Comparison of ENCODE assay signal across 1 cellular context in genomic region chr4:173370477-173371291, GRCh38.
TF ChIP-seq lines count a peak whose summit lies in the region.

SAP30 (plus strand) TSS chr4:173370954; CDS start chr4:173371183, 229 bp downstream.

TF ChIP-seq in K562, 482 proteins besides CTCF, POLR2A, EP300 and RAD21 (continued from another document and continues in another):
- TF ChIP-seq HMGXB4 (CRISPR knock-in tag; IDR thresholded peaks at IDR 0.05), result no peak
- TF ChIP-seq SRSF9 (IDR thresholded peaks at IDR 0.05; ENCODE audit: borderline replicate concordance, low read depth, low read length), result no peak
- no peak for TF ChIP-seq NR2C1 (IDR thresholded peaks at IDR 0.05)
- TF ChIP-seq NR2C1 (tag; IDR thresholded peaks at IDR 0.05), result peak; percentile 59; the same call in 1 of the 2 replicates
- TF ChIP-seq PYGO2 (tag; IDR thresholded peaks at IDR 0.05), result no peak
- TF ChIP-seq NBN (IDR thresholded peaks at IDR 0.05; ENCODE audit: low read depth), result no peak
- TF ChIP-seq FOXP1 (CRISPR knock-in tag; IDR thresholded peaks at IDR 0.05), result peak; percentile 85; the same call in 1 of the 2 replicates
- peak; percentile 39; the same call in 1 of the 2 replicates for TF ChIP-seq MIER1 (IDR thresholded peaks at IDR 0.05; ENCODE audit: low read depth)
- TF ChIP-seq ZNF77 (CRISPR knock-in tag; IDR thresholded peaks at IDR 0.05), result no peak
- no peak for TF ChIP-seq PHF21A (IDR thresholded peaks at IDR 0.05; ENCODE audit: borderline replicate concordance, low read depth)
- no peak for TF ChIP-seq TRIM25 (IDR thresholded peaks at IDR 0.05; ENCODE audit: borderline replicate concordance)
- TF ChIP-seq ZNF778 (CRISPR knock-in tag; IDR thresholded peaks at IDR 0.05), result no peak
- TF ChIP-seq MAZ (CRISPR knock-in tag; conservative IDR thresholded peaks at IDR 0.05 in 1 of 2, IDR thresholded peaks at IDR 0.05 in 1 of 2), result peak; percentile 51 to 52; a peak in 3 of 4 replicates
- TF ChIP-seq FOXA3 (CRISPR knock-in tag; conservative IDR thresholded peaks at IDR 0.05 in 1 of 2, IDR thresholded peaks at IDR 0.05 in 1 of 2), result no peak
- TF ChIP-seq DACH1 (IDR thresholded peaks at IDR 0.05; ENCODE audit: partially characterized antibody), result no peak
- peak; percentile 100 for TF ChIP-seq ZNF384 (IDR thresholded peaks at IDR 0.05; ENCODE audit: low read depth, low read length)
- no peak for TF ChIP-seq ZNF518B (CRISPR knock-in tag; IDR thresholded peaks at IDR 0.05)
- TF ChIP-seq MXD1 (CRISPR knock-in tag; IDR thresholded peaks at IDR 0.05; ENCODE audit: borderline replicate concordance, poor library complexity, severe bottlenecking), result peak; percentile 20
- peak; percentile 94 for TF ChIP-seq NKRF (IDR thresholded peaks at IDR 0.05; ENCODE audit: borderline replicate concordance)
- TF ChIP-seq HMBOX1 (IDR thresholded peaks at IDR 0.05), result no peak
- TF ChIP-seq FOXJ2 (tag; IDR thresholded peaks at IDR 0.05), result 0 out of 2 replicates have a peak, but pooled peaks have one; percentile 47
- TF ChIP-seq NR4A1 (CRISPR knock-in tag; IDR thresholded peaks at IDR 0.05), result no peak
- no peak for TF ChIP-seq NR4A1 (tag; IDR thresholded peaks at IDR 0.05)
- peak; percentile 43; the same call in 1 of the 2 replicates for TF ChIP-seq XRCC5 (IDR thresholded peaks at IDR 0.05; ENCODE audit: low read depth, low read length)
- TF ChIP-seq CXXC5 (CRISPR knock-in tag; IDR thresholded peaks at IDR 0.05), result peak; percentile 73
- TF ChIP-seq L3MBTL2 (IDR thresholded peaks at IDR 0.05), result peak; percentile 63
- TF ChIP-seq E2F1 (CRISPR knock-in tag; IDR thresholded peaks at IDR 0.05), result no peak
- TF ChIP-seq LCOR (CRISPR knock-in tag; IDR thresholded peaks at IDR 0.05), result no peak
- no peak for TF ChIP-seq NCOA2 (IDR thresholded peaks at IDR 0.05; ENCODE audit: partially characterized antibody in 2 of 2)
- no peak for TF ChIP-seq SOX6 (IDR thresholded peaks at IDR 0.05)
- no peak for TF ChIP-seq GTF2F1 (IDR thresholded peaks at IDR 0.05; ENCODE audit: low read depth, low read length)
- peak; percentile 85 for TF ChIP-seq USF1 (CRISPR knock-in tag; IDR thresholded peaks at IDR 0.05)
- no peak for TF ChIP-seq ARID3B (CRISPR knock-in tag; IDR thresholded peaks at IDR 0.05; ENCODE audit: borderline replicate concordance)
- TF ChIP-seq TAL1 (IDR thresholded peaks at IDR 0.05), result no peak
- TF ChIP-seq HCFC1 (IDR thresholded peaks at IDR 0.05; ENCODE audit: low read depth, low read length), result peak; percentile 93
- TF ChIP-seq CBX3 (IDR thresholded peaks at IDR 0.05; ENCODE audit: borderline replicate concordance in 1 of 2, low read length in 2 of 2), result no peak; a peak in 1 of 3 replicates
- no peak for TF ChIP-seq BRF2 (IDR thresholded peaks at IDR 0.05; ENCODE audit: borderline replicate concordance, insufficient read depth, insufficient read length)
- no peak for TF ChIP-seq SMC3 (conservative IDR thresholded peaks at IDR 0.05; ENCODE audit: insufficient read depth, low read depth, low read length)
- TF ChIP-seq YY1 (IDR thresholded peaks at IDR 0.05; ENCODE audit: borderline replicate concordance in 1 of 3, control insufficient read depth in 1 of 3, extremely low read depth in 1 of 3, insufficient read depth in 3 of 3, insufficient read length in 1 of 3, insufficient replicate concordance in 2 of 3, low read depth in 1 of 3, low read length in 2 of 3), result peak; percentile 21 to 88 (median 83)
- no peak for TF ChIP-seq ZNF75A (CRISPR knock-in tag; IDR thresholded peaks at IDR 0.05)
- TF ChIP-seq SMAD2 (IDR thresholded peaks at IDR 0.05; ENCODE audit: low read depth, low read length), result no peak
- peak in 1 of 2 experiments; percentile 95 for TF ChIP-seq AFF1 (IDR thresholded peaks at IDR 0.05; ENCODE audit: low read depth in 1 of 2, partially characterized antibody in 2 of 2)
- peak; percentile 76 for TF ChIP-seq TAF7 (tag; IDR thresholded peaks at IDR 0.05)
